ENCODE assay signal across 23 cellular contexts in genomic region chr2:45484965-45485364, GRCh38.
"Had no signal": no experiment of that assay in that cellular context is flagged by ENCODE, and none has a peak within 500 bp of the region (broad histone marks: within the 10 kb centered on the region; RNA-seq: fewer than 3 reads in every experiment).

No MANE protein-coding gene starts in this region.

- H3K36me3 ChIP-seq: gastrocnemius medialis had no signal

- ATAC-seq: gastrocnemius medialis; heart right ventricle; left cardiac atrium; left lung; left ventricle myocardium superior; lower lobe of right lung; naive thymus-derived CD4-positive, alpha-beta T cell had no signal

- H3K27ac ChIP-seq: coronary artery, dorsolateral prefrontal cortex, esophagus muscularis mucosa, gastrocnemius medialis, heart right ventricle, left lung, lower lobe of right lung had no signal

- H3K27me3 ChIP-seq: dorsolateral prefrontal cortex, esophagus muscularis mucosa, gastrocnemius medialis, heart right ventricle, left lung had no signal

- DNase-seq: dermis blood vessel endothelial cell; dorsolateral prefrontal cortex; effector CD4-positive, alpha-beta T cell; effector memory CD4-positive, alpha-beta T cell; foreskin melanocyte; gastrocnemius medialis; glutamatergic neuron; head of caudate nucleus; heart right ventricle; hippocampal formation; left cardiac atrium; left lung; left ventricle myocardium superior; lower lobe of right lung; mesendoderm; midbrain; naive thymus-derived CD4-positive, alpha-beta T cell had no signal

- H3K4me3 ChIP-seq: coronary artery, dorsolateral prefrontal cortex, esophagus muscularis mucosa, gastrocnemius medialis, heart right ventricle, left lung, lower lobe of right lung had no signal

- FAIRE-seq: colon, endothelial cell of umbilical vein, islet of Langerhans, keratinocyte had no signal

- H3K4me1 ChIP-seq: esophagus muscularis mucosa, gastrocnemius medialis, left lung, lower lobe of right lung had no signal

- H3K9me3 ChIP-seq: gastrocnemius medialis, left lung, lower lobe of right lung had no signal
